ENCODE assay signal across 1 cellular context in genomic region chr11:69366591-69366990, GRCh38.
TF ChIP-seq lines count a peak whose summit lies in the region.

No MANE protein-coding gene starts in this region.

TF ChIP-seq in IMR-90, 13 proteins besides CTCF, POLR2A, EP300 and RAD21 (continued from another document):
- TF ChIP-seq USF2 (IDR thresholded peaks at IDR 0.05; ENCODE audit: low read depth, low read length) (no peak), NFE2L2 (IDR thresholded peaks at IDR 0.05; ENCODE audit: low read depth, low read length) (no peak)
TF ChIP-seq in IMR-90: peak in this region for 0.
